Comparison of ENCODE assay signal across 19 cellular contexts in genomic region chr2:120368086-120368485, GRCh38. TPM values are rescaled to one million over a fixed set of nuclear protein-coding genes. Genes with fewer than 3 reads are reported as not detected.
DNase-seq lines count a peak whose midpoint lies in the region; TF ChIP-seq lines count a peak whose summit lies in the region.
"Had no signal": no experiment of that assay in that cellular context is flagged by ENCODE, and none has a peak within 500 bp of the region (broad histone marks: within the 10 kb centered on the region; RNA-seq: fewer than 3 reads in every experiment).

No MANE protein-coding gene starts in this region.

- DNase-seq in GDM1 (lab: John Stamatoyannopoulos, UW) (peak; percentile 6), NCI-H226 (peak; percentile 75), amniotic epithelial cell (ENCODE audit: low read depth) (peak; percentile 48), trophoblast cell (no peak), HT-29 (ENCODE audit: low spot score) (no peak), COR-L47 (lab: John Stamatoyannopoulos, UW) (no peak), RWPE1 (ENCODE audit: low spot score) (no peak)
- DNase-seq in activated CD4-positive, alpha-beta T cell treated with anti-CD3 and anti-CD28 coated beads, Interleukin-2, amount 50 U/mL, for 1 hour = no peak
- DNase-seq: DMS79, KBM-7, NCI-H1092, NCI-H146, NCI-H2081, NCI-H524, SIG-M5 had no signal

- H4K91ac ChIP-seq in trophoblast cell (ENCODE audit: low read depth, low read length) = no peak overlapping the region

- no peak overlapping the region for H2AFZ ChIP-seq in trophoblast cell (ENCODE audit: insufficient read depth, low read length, poor library complexity)

- H3K36me3 ChIP-seq in trophoblast cell (ENCODE audit: control insufficient read depth in 1 of 2, insufficient read depth in 2 of 2, low read length in 2 of 2) = no peaks in the 10 kb centered on the region

- no peaks in the 10 kb centered on the region for H3K27me3 ChIP-seq in trophoblast cell (ENCODE audit: insufficient read depth, low read length)

- H3K4me3 ChIP-seq in trophoblast cell (ENCODE audit: low read depth, low read length) = peak overlapping the region; percentile 25
- H3K4me3 ChIP-seq: GM12878 had no signal

- peaks cover 3% of the 10 kb centered on the region for H3K9me3 ChIP-seq in trophoblast cell (ENCODE audit: insufficient read depth, low read depth, low read length)

- H3K4me2 ChIP-seq in trophoblast cell (ENCODE audit: low read length) = no peak overlapping the region

- H2BK120ac ChIP-seq in trophoblast cell (ENCODE audit: insufficient read depth, low read length, poor library complexity) = no peak overlapping the region

- CTCF ChIA-PET in RWPE1 (lab: Yijun Ruan, JAX) = interaction anchor here (0.7 kb wide), 2 partner anchors 27 to 187 kb away, joined by 3 to 4 read pairs; no protein-coding TSS in a partner anchor

- H3K23ac ChIP-seq in trophoblast cell (ENCODE audit: low read length) = no peak overlapping the region

- no peak overlapping the region for H3K4ac ChIP-seq in trophoblast cell (ENCODE audit: low read depth, low read length)

- no peaks in the 10 kb centered on the region for H3K79me1 ChIP-seq in trophoblast cell (ENCODE audit: low read length)

- H3K4me1 ChIP-seq in trophoblast cell (ENCODE audit: control insufficient read depth in 1 of 2, insufficient read depth in 2 of 2, low read length in 2 of 2) = no peaks in the 10 kb centered on the region

- H3K18ac ChIP-seq in trophoblast cell (ENCODE audit: low read length) = no peak overlapping the region

- H2BK12ac ChIP-seq in trophoblast cell (ENCODE audit: low read length) = no peak overlapping the region

- no peak overlapping the region for H2BK5ac ChIP-seq in trophoblast cell (ENCODE audit: low read depth, low read length, poor library complexity)

- no peak overlapping the region for H4K12ac ChIP-seq in trophoblast cell (ENCODE audit: low read depth, low read length)

- no peak overlapping the region for H4K8ac ChIP-seq in trophoblast cell (ENCODE audit: low read depth, low read length)

- H3K9ac ChIP-seq in trophoblast cell (ENCODE audit: low read length) = no peak overlapping the region

- no peak overlapping the region for H3K27ac ChIP-seq in trophoblast cell (ENCODE audit: low read depth, low read length)
- no peak overlapping the region for H3K27ac ChIP-seq in RWPE1

- no peaks in the 10 kb centered on the region for H3K79me2 ChIP-seq in trophoblast cell (ENCODE audit: control insufficient read depth, insufficient read depth, low read length, poor library complexity)

- POLR2A ChIA-PET in RWPE1 (lab: Yijun Ruan, JAX; ENCODE audit: low non-redundant PET) = no interaction called here

- H2AK5ac ChIP-seq in trophoblast cell (ENCODE audit: low read length) = no peak overlapping the region

- whole genome bisulfite sequencing in trophoblast cell (ENCODE audit: extremely low coverage, insufficient coverage, insufficient read length) = no CpG with 5 or more reads among the region's 3 CpGs

- no peak for TF ChIP-seq CTCF in RWPE1 (conservative IDR thresholded peaks at IDR 0.05; ENCODE audit: low read depth)

- no peak overlapping the region for H3K14ac ChIP-seq in trophoblast cell (ENCODE audit: low read length)

RNA-seq across cellular contexts. Expression of gene INHBB, which starts 22.1 kb away (rescaled TPM):
- 0.10 and 0.15 TPM in 2 replicates for polyA plus RNA-seq in trophoblast cell (2013)
- total RNA-seq in HT-29 (2014; rRNA removed; shearing (Covaris generic)) = not detected in 2 replicates
- total RNA-seq: B cell; CD4-positive, alpha-beta memory T cell; T-helper 2 cell treated with Interferon-gamma antibody and Interleukin-4, amounts not matched to agents 100 ng/mL and 5 ng/mL, for 36 hours had no signal
- polyA plus RNA-seq: CD4-positive, alpha-beta memory T cell; GM12878 had no signal

Comparison
In these comparisons a context has a peak if more than half of its experiments do, and no peak if none do; other contexts are left out.
1. DNase-seq: peak in GDM1 (single experiment), NCI-H226 (single experiment) and amniotic epithelial cell (single experiment); none in trophoblast cell (0 of 2), HT-29 (single experiment), activated CD4-positive, alpha-beta T cell treated with anti-CD3 and anti-CD28 coated beads, Interleukin-2, amount 50 U/mL, for 1 hour (single experiment), COR-L47 (single experiment) and RWPE1 (single experiment).